Comparison of ENCODE assay signal across 1 cellular context in the genomic region with DNA sequence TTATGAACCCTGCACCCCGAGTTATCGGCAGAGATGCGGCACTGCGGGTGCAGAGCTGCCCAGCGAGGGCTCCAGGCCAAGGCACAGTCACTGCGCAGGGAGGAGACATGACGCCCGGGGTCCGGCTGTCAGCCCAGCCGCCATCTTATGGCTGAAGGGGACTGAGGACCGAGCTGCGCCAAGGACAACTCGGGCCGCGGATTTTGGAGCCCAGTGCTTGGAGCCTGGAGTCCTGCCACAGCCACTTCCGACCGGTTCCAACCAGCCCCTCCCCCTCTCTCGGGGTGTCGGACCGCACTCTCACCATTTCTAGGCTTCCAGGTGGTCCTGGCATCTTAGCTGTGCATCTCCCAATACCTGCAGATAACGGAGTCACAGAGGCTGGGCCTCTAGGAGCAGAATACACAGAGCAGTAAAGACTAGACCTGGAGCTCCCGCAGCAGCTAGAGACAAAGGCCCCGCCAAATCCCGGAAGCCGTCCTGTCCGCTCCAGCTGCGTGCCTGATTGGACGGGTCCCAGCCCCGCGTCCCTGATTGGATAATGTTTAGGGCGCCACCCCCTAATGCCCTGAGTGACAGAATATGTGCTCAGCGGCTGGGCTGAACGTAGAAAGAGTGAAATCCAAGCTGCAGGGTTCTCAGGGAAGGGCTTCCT.
TF ChIP-seq lines count a peak whose summit lies in the region.

Gene ZNF680 (minus strand): TSS at position 451 of the 655 bp plus-strand sequence. CDS start 117 bp downstream, at position 334.

TF ChIP-seq in K562, 482 proteins besides CTCF, POLR2A, EP300 and RAD21 (continued from another document and continues in another):
- TF ChIP-seq PRDM10 (IDR thresholded peaks at IDR 0.05; ENCODE audit: partially characterized antibody) (no peak), MTA3 (IDR thresholded peaks at IDR 0.05; ENCODE audit: borderline replicate concordance) (0 out of 2 replicates have a peak, but pooled peaks have one; percentile 34), PATZ1 (CRISPR knock-in tag; IDR thresholded peaks at IDR 0.05; ENCODE audit: borderline replicate concordance) (peak; percentile 11; the same call in 1 of the 2 replicates), POLR2B (IDR thresholded peaks at IDR 0.05; ENCODE audit: low read depth, partially characterized antibody) (peak; percentile 79), POLR2AphosphoS5 (IDR thresholded peaks at IDR 0.05; ENCODE audit: control insufficient read depth, insufficient read depth, low read depth, low read length) (peak; percentile 84), HMG20A (CRISPR knock-in tag; conservative IDR thresholded peaks at IDR 0.05) (no peak), POLR2G (IDR thresholded peaks at IDR 0.05; ENCODE audit: low read depth, low read length) (peak; percentile 78), SP2 (IDR thresholded peaks at IDR 0.05; ENCODE audit: extremely low read depth, low read depth, low read length, poor library complexity, severe bottlenecking) (peak; percentile 40), ZNF311 (CRISPR knock-in tag; IDR thresholded peaks at IDR 0.05) (no peak), BRF2 (IDR thresholded peaks at IDR 0.05; ENCODE audit: borderline replicate concordance, insufficient read depth, insufficient read length) (no peak), HNRNPLL (IDR thresholded peaks at IDR 0.05; ENCODE audit: low read depth, low read length, poor library complexity, severe bottlenecking) (peak; percentile 41), TEAD4 (IDR thresholded peaks at IDR 0.05; ENCODE audit: low read length) (peak; percentile 5; the same call in 1 of the 2 replicates), TEAD4 (CRISPR knock-in tag; IDR thresholded peaks at IDR 0.05; ENCODE audit: borderline replicate concordance) (no peak), CHD2 (IDR thresholded peaks at IDR 0.05; ENCODE audit: low read depth, low read length) (peak; percentile 61), CEBPG (CRISPR knock-in tag; IDR thresholded peaks at IDR 0.05) (no peak), CEBPG (tag; conservative IDR thresholded peaks at IDR 0.05 in 1 of 2, IDR thresholded peaks at IDR 0.05 in 1 of 2) (no peak), PTRF (tag; IDR thresholded peaks at IDR 0.05) (no peak), FOXA1 (IDR thresholded peaks at IDR 0.05; ENCODE audit: borderline replicate concordance) (no peak), NKRF (IDR thresholded peaks at IDR 0.05; ENCODE audit: borderline replicate concordance) (0 out of 2 replicates have a peak, but pooled peaks have one; percentile 59), TAF1 (IDR thresholded peaks at IDR 0.05; ENCODE audit: control insufficient read depth, extremely low read depth, insufficient read depth, low read length, severe bottlenecking) (peak; percentile 71), RBFOX2 (IDR thresholded peaks at IDR 0.05; ENCODE audit: low read depth, low read length) (peak; percentile 82), SIRT6 (IDR thresholded peaks at IDR 0.05; ENCODE audit: low read depth, low read length) (no peak), RBM15 (IDR thresholded peaks at IDR 0.05; ENCODE audit: insufficient read depth, low read length) (no peak), KLF16 (IDR thresholded peaks at IDR 0.05) (peak; percentile 90), DEAF1 (CRISPR knock-in tag; IDR thresholded peaks at IDR 0.05) (no peak), STAT6 (CRISPR knock-in tag; IDR thresholded peaks at IDR 0.05) (no peak), ASH1L (IDR thresholded peaks at IDR 0.05; ENCODE audit: borderline replicate concordance, low read depth, partially characterized antibody) (peak; percentile 78), THAP12 (CRISPR knock-in tag; IDR thresholded peaks at IDR 0.05) (peak; percentile 31; the same call in 1 of the 2 replicates), MAFK (IDR thresholded peaks at IDR 0.05; ENCODE audit: low read length) (no peak)
- TF ChIP-seq, protein P1, sequence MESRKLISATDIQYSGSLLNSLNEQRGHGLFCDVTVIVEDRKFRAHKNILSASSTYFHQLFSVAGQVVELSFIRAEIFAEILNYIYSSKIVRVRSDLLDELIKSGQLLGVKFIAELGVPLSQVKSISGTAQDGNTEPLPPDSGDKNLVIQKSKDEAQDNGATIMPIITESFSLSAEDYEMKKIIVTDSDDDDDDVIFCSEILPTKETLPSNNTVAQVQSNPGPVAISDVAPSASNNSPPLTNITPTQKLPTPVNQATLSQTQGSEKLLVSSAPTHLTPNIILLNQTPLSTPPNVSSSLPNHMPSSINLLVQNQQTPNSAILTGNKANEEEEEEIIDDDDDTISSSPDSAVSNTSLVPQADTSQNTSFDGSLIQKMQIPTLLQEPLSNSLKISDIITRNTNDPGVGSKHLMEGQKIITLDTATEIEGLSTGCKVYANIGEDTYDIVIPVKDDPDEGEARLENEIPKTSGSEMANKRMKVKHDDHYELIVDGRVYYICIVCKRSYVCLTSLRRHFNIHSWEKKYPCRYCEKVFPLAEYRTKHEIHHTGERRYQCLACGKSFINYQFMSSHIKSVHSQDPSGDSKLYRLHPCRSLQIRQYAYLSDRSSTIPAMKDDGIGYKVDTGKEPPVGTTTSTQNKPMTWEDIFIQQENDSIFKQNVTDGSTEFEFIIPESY (CRISPR knock-in tag; IDR thresholded peaks at IDR 0.05), result no peak
- TF ChIP-seq, protein P2, sequence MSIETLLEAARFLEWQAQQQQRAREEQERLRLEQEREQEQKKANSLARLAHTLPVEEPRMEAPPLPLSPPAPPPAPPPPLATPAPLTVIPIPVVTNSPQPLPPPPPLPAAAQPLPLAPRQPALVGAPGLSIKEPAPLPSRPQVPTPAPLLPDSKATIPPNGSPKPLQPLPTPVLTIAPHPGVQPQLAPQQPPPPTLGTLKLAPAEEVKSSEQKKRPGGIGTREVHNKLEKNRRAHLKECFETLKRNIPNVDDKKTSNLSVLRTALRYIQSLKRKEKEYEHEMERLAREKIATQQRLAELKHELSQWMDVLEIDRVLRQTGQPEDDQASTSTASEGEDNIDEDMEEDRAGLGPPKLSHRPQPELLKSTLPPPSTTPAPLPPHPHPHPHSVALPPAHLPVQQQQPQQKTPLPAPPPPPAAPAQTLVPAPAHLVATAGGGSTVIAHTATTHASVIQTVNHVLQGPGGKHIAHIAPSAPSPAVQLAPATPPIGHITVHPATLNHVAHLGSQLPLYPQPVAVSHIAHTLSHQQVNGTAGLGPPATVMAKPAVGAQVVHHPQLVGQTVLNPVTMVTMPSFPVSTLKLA (conservative IDR thresholded peaks at IDR 0.05), result peak in 1 of 2 experiments; percentile 48; a peak in 1 of 4 replicates
- TF ChIP-seq, protein P3, sequence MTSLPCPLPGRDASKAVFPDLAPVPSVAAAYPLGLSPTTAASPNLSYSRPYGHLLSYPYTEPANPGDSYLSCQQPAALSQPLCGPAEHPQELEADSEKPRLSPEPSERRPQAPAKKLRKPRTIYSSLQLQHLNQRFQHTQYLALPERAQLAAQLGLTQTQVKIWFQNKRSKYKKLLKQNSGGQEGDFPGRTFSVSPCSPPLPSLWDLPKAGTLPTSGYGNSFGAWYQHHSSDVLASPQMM (CRISPR knock-in tag; IDR thresholded peaks at IDR 0.05), result no peak
